Comparison of ENCODE assay signal across 15 cellular contexts in the genomic region with DNA sequence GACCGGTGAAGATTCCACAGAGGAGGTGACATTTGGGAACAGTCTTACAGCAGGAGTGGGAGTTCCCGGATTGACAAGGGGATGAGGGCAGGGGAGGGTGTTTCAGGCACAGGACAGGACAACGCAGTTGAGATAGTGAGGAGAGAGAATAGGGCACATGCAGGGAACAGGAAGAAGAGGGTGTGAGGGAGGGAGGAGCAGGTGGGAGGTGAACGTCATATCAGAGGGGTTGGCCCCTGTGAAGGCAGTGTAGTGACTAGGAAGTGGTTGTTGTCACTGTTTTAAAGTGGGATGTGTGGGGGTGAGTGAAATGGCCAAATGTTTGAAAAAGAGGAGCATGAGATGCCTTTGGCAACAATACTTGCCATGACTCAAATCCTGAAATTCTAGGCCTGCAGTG. TPM values are rescaled to one million over a fixed set of nuclear protein-coding genes. Genes with fewer than 3 reads are reported as not detected.
DNase-seq lines count a peak whose midpoint lies in the region; TF ChIP-seq lines count a peak whose summit lies in the region.
"Had no signal": no experiment of that assay in that cellular context is flagged by ENCODE, and none has a peak within 500 bp of the region (broad histone marks: within the 10 kb centered on the region; RNA-seq: fewer than 3 reads in every experiment).

No MANE protein-coding gene starts in this region.

- no peaks in the 10 kb centered on the region for H3K36me3 ChIP-seq in Peyer's patch
- H3K36me3 ChIP-seq: tibial nerve had no signal

- TF ChIP-seq CTCF in GM10266 (IDR thresholded peaks at IDR 0.05; ENCODE audit: control insufficient read depth, insufficient read depth, low read depth, missing control alignments), result no peak
- TF ChIP-seq CTCF in Peyer's patch (IDR thresholded peaks at IDR 0.05), result no peak
- TF ChIP-seq CTCF in chondrocyte (IDR thresholded peaks at IDR 0.05), result no peak

- peak overlapping the region; percentile 5 for H3K27ac Mint-ChIP-seq in activated naive CD4-positive, alpha-beta T cell treated with anti-CD3 and anti-CD28 coated beads for 36 hours
- no peak overlapping the region for H3K27ac Mint-ChIP-seq in chondrocyte (ENCODE audit: unreplicated experiment)
- H3K27ac Mint-ChIP-seq: H9, mesothelial cell of epicardium had no signal

- peaks cover 84% of the 10 kb centered on the region for H3K4me1 Mint-ChIP-seq in activated naive CD4-positive, alpha-beta T cell treated with anti-CD3 and anti-CD28 coated beads for 36 hours (ENCODE audit: low read depth)
- no peaks in the 10 kb centered on the region for H3K4me1 Mint-ChIP-seq in chondrocyte (ENCODE audit: low read depth)
- H3K4me1 Mint-ChIP-seq: H9, mesothelial cell of epicardium had no signal

- no peaks in the 10 kb centered on the region for H3K9me3 ChIP-seq in Peyer's patch

- CTCF ChIA-PET in activated naive CD4-positive, alpha-beta T cell treated with anti-CD3 and anti-CD28 coated beads for 36 hours (lab: Charles Lee), result interaction anchor here (1.0 kb wide), 1 partner anchor 14 kb away, joined by 3 read pairs; no protein-coding TSS in a partner anchor

- peak; percentile 51 for DNase-seq in GM10266 (ENCODE audit: extremely low spot score)
- DNase-seq in Peyer's patch, result peak in 2 of 3 donors; percentile 68 to 76
- DNase-seq in activated naive CD4-positive, alpha-beta T cell treated with anti-CD3 and anti-CD28 coated beads for 36 hours, result peak; percentile 77
- peak; percentile 52 for DNase-seq in stimulated activated CD4-positive, alpha-beta T cell treated with anti-CD3 and anti-CD28 coated beads, Interleukin-1b, Interleukin-23, amount 100 ng/mL, for 48 hours
- no peak for DNase-seq in chondrocyte (ENCODE audit: low spot score)
- DNase-seq in NCI-H2227 (lab: John Stamatoyannopoulos, UW; ENCODE audit: unreplicated experiment), result no peak
- no peak for DNase-seq in MV-4-11 (lab: John Stamatoyannopoulos, UW)
- no peak for DNase-seq in NCI-H748 treated with DMSO at 0.1 percent for 48 hours (lab: John Stamatoyannopoulos, UW)
- DNase-seq: H9, NCI-H1694 treated with DMSO at 0.1 percent for 48 hours had no signal

- TF ChIP-seq POLR2A in Peyer's patch (IDR thresholded peaks at IDR 0.05), result no peak

- H3K9me3 Mint-ChIP-seq in activated naive CD4-positive, alpha-beta T cell treated with anti-CD3 and anti-CD28 coated beads for 36 hours, result no peaks in the 10 kb centered on the region
- H3K9me3 Mint-ChIP-seq in chondrocyte (ENCODE audit: low read depth), result peaks cover 5% of the 10 kb centered on the region
- H3K9me3 Mint-ChIP-seq: H9 had no signal

- H3K36me3 Mint-ChIP-seq in activated naive CD4-positive, alpha-beta T cell treated with anti-CD3 and anti-CD28 coated beads for 36 hours (ENCODE audit: low read depth), result peaks cover 11% of the 10 kb centered on the region
- no peaks in the 10 kb centered on the region for H3K36me3 Mint-ChIP-seq in chondrocyte (ENCODE audit: low read depth)
- H3K36me3 Mint-ChIP-seq: mesothelial cell of epicardium had no signal

- no peaks in the 10 kb centered on the region for H3K27me3 Mint-ChIP-seq in activated naive CD4-positive, alpha-beta T cell treated with anti-CD3 and anti-CD28 coated beads for 36 hours (ENCODE audit: low read depth)
- peaks cover 2% of the 10 kb centered on the region for H3K27me3 Mint-ChIP-seq in chondrocyte (ENCODE audit: low read depth)

- peak overlapping the region in 2 of 4 donors; percentile 10 to 56 for H3K27ac ChIP-seq in Peyer's patch
- H3K27ac ChIP-seq: tibial nerve had no signal

- H3K4me3 ChIP-seq in Peyer's patch, result no peak overlapping the region
- H3K4me3 ChIP-seq: skin epidermis, tibial nerve had no signal

- no peak overlapping the region for H3K4me3 Mint-ChIP-seq in activated naive CD4-positive, alpha-beta T cell treated with anti-CD3 and anti-CD28 coated beads for 36 hours
- no peak overlapping the region for H3K4me3 Mint-ChIP-seq in chondrocyte (ENCODE audit: unreplicated experiment)
- H3K4me3 Mint-ChIP-seq: H9, mesothelial cell of epicardium had no signal

- H3K4me1 ChIP-seq in Peyer's patch, result peaks cover 0 to 14% (median 0%) of the 10 kb centered on the region in 4 donors
- H3K4me1 ChIP-seq: tibial nerve had no signal

- no peaks in the 10 kb centered on the region for H3K27me3 ChIP-seq in Peyer's patch
- H3K27me3 ChIP-seq: tibial nerve had no signal

- intact Hi-C loops in activated naive CD4-positive, alpha-beta T cell treated with anti-CD3 and anti-CD28 coated beads for 36 hours (cut with micrococcal nuclease), result no loop called here

RNA-seq across cellular contexts. Expression of a gene that starts 12.2 kb away (rescaled TPM):
- 10 to 100 TPM in 3 of 4 donors, 1 to 10 TPM in 1; 7.0 to 88.3 (median 15.9) TPM for total RNA-seq in Peyer's patch
- 10 to 100 TPM; 37.1 to 38.9 TPM for total RNA-seq in activated naive CD4-positive, alpha-beta T cell treated with anti-CD3 and anti-CD28 coated beads for 36 hours
- total RNA-seq in chondrocyte, result not detected in 3 replicates
- total RNA-seq: dermis microvascular lymphatic vessel endothelial cell, RPMI7951 had no signal

Comparison
In these comparisons a context has a peak if more than half of its experiments do, and no peak if none do; other contexts are left out.
1. DNase-seq: peak in GM10266 (single experiment), Peyer's patch (2 of 3), activated naive CD4-positive, alpha-beta T cell treated with anti-CD3 and anti-CD28 coated beads for 36 hours (single experiment) and stimulated activated CD4-positive, alpha-beta T cell treated with anti-CD3 and anti-CD28 coated beads, Interleukin-1b, Interleukin-23, amount 100 ng/mL, for 48 hours (single experiment); none in chondrocyte (single experiment), NCI-H2227 (single experiment), MV-4-11 (single experiment) and NCI-H748 treated with DMSO at 0.1 percent for 48 hours (single experiment).